32 cellular contexts compared by ENCODE assay signal in the genomic region with DNA sequence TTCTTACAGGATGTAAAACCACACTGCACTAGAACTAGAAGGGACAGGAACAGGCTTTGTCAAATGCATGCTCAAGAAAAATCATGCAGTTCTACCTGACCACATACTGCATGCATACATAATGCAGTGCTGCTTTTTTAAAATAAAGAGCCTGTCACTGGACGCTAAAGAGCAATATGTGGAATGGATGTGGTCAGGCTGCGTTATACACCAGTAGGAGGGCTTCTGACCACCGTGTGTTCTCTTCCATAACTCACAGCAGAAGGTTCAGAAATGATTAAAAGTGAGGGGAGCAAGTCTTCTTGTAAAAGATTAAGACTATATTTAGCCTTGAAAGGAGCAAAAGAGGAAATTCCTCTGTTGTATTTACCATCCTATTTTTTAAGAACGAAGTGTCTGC.
"Had no signal": no experiment of that assay in that cellular context is flagged by ENCODE, and none has a peak within 500 bp of the region (broad histone marks: within the 10 kb centered on the region; RNA-seq: fewer than 3 reads in every experiment).

No MANE protein-coding gene starts in this region.

- H3K4me1 ChIP-seq: foreskin keratinocyte, gastroesophageal sphincter, heart left ventricle, left lung, parathyroid adenoma, prostate gland, right atrium auricular region, tibial nerve, upper lobe of left lung, uterus had no signal

- H3K4me3 Mint-ChIP-seq: mesothelial cell of epicardium; naive B cell; natural killer cell treated with Interleukin-12 subunit alpha and Interleukin-12 subunit beta and Interleukin-15 and Interleukin-18, amount 100 ng/mL, for 72 hours; neural progenitor cell; stimulated activated effector memory CD8-positive, alpha-beta T cell treated with anti-CD3 and anti-CD28 coated beads, Interleukin-12 subunit alpha, Interleukin-12 subunit beta, amount 100 ng/mL, for 72 hours; stimulated activated naive CD8-positive, alpha-beta T cell treated with anti-CD3 and anti-CD28 coated beads, Interleukin-15, Interleukin-2, amounts not matched to agents 100 ng/mL and 50 ng/mL, for 24 hours had no signal

- H3K4me1 Mint-ChIP-seq: stimulated activated effector memory CD8-positive, alpha-beta T cell treated with anti-CD3 and anti-CD28 coated beads, Interleukin-12 subunit alpha, Interleukin-12 subunit beta, amount 100 ng/mL, for 72 hours had no signal

- H3K36me3 ChIP-seq: gastroesophageal sphincter, heart left ventricle, left lung, neural progenitor cell, prostate gland, right atrium auricular region, thoracic aorta, tibial nerve, upper lobe of left lung, uterus had no signal

- H3K9me3 Mint-ChIP-seq: natural killer cell treated with Interleukin-12 subunit alpha and Interleukin-12 subunit beta and Interleukin-15 and Interleukin-18, amount 100 ng/mL, for 72 hours; neural progenitor cell; stimulated activated effector memory CD8-positive, alpha-beta T cell treated with anti-CD3 and anti-CD28 coated beads, Interleukin-12 subunit alpha, Interleukin-12 subunit beta, amount 100 ng/mL, for 72 hours; stimulated activated naive CD8-positive, alpha-beta T cell treated with anti-CD3 and anti-CD28 coated beads, Interleukin-15, Interleukin-2, amounts not matched to agents 100 ng/mL and 50 ng/mL, for 24 hours had no signal

- H3K36me3 Mint-ChIP-seq: mesothelial cell of epicardium; naive B cell; natural killer cell treated with Interleukin-12 subunit alpha and Interleukin-12 subunit beta and Interleukin-15 and Interleukin-18, amount 100 ng/mL, for 72 hours; neural progenitor cell; stimulated activated effector memory CD8-positive, alpha-beta T cell treated with anti-CD3 and anti-CD28 coated beads, Interleukin-12 subunit alpha, Interleukin-12 subunit beta, amount 100 ng/mL, for 72 hours had no signal

- FAIRE-seq: colon, islet of Langerhans had no signal

- H3K27me3 ChIP-seq: dorsolateral prefrontal cortex, foreskin keratinocyte, gastroesophageal sphincter, hepatocyte, left lung, neural progenitor cell, right atrium auricular region, tibial nerve, upper lobe of left lung, uterus had no signal

- H3K9ac ChIP-seq: neural progenitor cell, parathyroid adenoma had no signal

- H3K9me3 ChIP-seq: gastroesophageal sphincter, heart left ventricle, left lung, mucosa of descending colon, prostate gland, right atrium auricular region, thoracic aorta, tibial nerve, upper lobe of left lung, uterus had no signal

- H3K27ac Mint-ChIP-seq: mesothelial cell of epicardium; natural killer cell treated with Interleukin-12 subunit alpha and Interleukin-12 subunit beta and Interleukin-15 and Interleukin-18, amount 100 ng/mL, for 72 hours; neural progenitor cell; stimulated activated effector memory CD8-positive, alpha-beta T cell treated with anti-CD3 and anti-CD28 coated beads, Interleukin-12 subunit alpha, Interleukin-12 subunit beta, amount 100 ng/mL, for 72 hours; stimulated activated naive CD8-positive, alpha-beta T cell treated with anti-CD3 and anti-CD28 coated beads, Interleukin-15, Interleukin-2, amounts not matched to agents 100 ng/mL and 50 ng/mL, for 24 hours had no signal

- H3K27me3 Mint-ChIP-seq: stimulated activated naive CD8-positive, alpha-beta T cell treated with anti-CD3 and anti-CD28 coated beads, Interleukin-15, Interleukin-2, amounts not matched to agents 100 ng/mL and 50 ng/mL, for 24 hours had no signal

- H3K27ac ChIP-seq: dorsolateral prefrontal cortex, epithelial cell of prostate, foreskin keratinocyte, gastroesophageal sphincter, heart left ventricle, hepatocyte, left lung, neural progenitor cell, parathyroid adenoma, prostate gland, right atrium auricular region, thoracic aorta, tibial nerve, upper lobe of left lung, uterus had no signal

- DNase-seq: dorsolateral prefrontal cortex; effector CD4-positive, alpha-beta T cell; foreskin keratinocyte; heart left ventricle; left cardiac atrium; left lung; mesenchymal stem cell; mucosa of descending colon; naive B cell; stimulated activated CD4-positive, alpha-beta T cell treated with anti-CD3 and anti-CD28 coated beads, Interleukin-12 subunit alpha, Interleukin-12 subunit beta, amount 100 ng/mL, for 4 hours; stimulated activated CD4-positive, alpha-beta T cell treated with anti-CD3 and anti-CD28 coated beads, Interleukin-1b, Interleukin-23, amount 100 ng/mL, for 48 hours; stimulated activated CD4-positive, alpha-beta T cell treated with anti-CD3 and anti-CD28 coated beads, Interleukin-4, amount 100 ng/mL, for 24 hours; upper lobe of left lung; uterus had no signal

- H3K4me3 ChIP-seq: dorsolateral prefrontal cortex, gastroesophageal sphincter, heart left ventricle, hepatocyte, left lung, mucosa of descending colon, neural progenitor cell, prostate gland, right atrium auricular region, smooth muscle cell, thoracic aorta, tibial nerve, upper lobe of left lung, uterus had no signal

- ATAC-seq: esophagus mucosa; foreskin keratinocyte; gastroesophageal sphincter; heart left ventricle; left cardiac atrium; left lung; mucosa of descending colon; sciatic nerve; stimulated activated effector memory CD8-positive, alpha-beta T cell treated with anti-CD3 and anti-CD28 coated beads, Interleukin-12 subunit alpha, Interleukin-12 subunit beta, amount 100 ng/mL, for 72 hours had no signal
